22 cellular contexts compared by ENCODE assay signal in genomic region chr9:75904364-75904763, GRCh38.
"Had no signal": no experiment of that assay in that cellular context is flagged by ENCODE, and none has a peak within 500 bp of the region (broad histone marks: within the 10 kb centered on the region; RNA-seq: fewer than 3 reads in every experiment).

No MANE protein-coding gene starts in this region.

- H3K27ac Mint-ChIP-seq: activated CD4-positive, alpha-beta memory T cell treated with anti-CD3 and anti-CD28 coated beads, Interleukin-2, amount 10 ng/mL, durations not matched to agents 7 days and 5 days; activated CD4-positive, alpha-beta T cell treated with anti-CD3 and anti-CD28 coated beads, Interleukin-2, amount 10 ng/mL, durations not matched to agents 24 days and 14 days; activated CD8-positive, alpha-beta memory T cell treated with anti-CD3 and anti-CD28 coated beads, Interleukin-2, amount 10 ng/mL, durations not matched to agents 7 days and 5 days; activated naive CD4-positive, alpha-beta T cell treated with anti-CD3 and anti-CD28 coated beads for 36 hours; activated naive CD8-positive, alpha-beta T cell treated with anti-CD3 and anti-CD28 coated beads for 36 hours; dendritic cell treated with granulocyte-macrophage colony-stimulating factor and Interleukin-4, amounts not matched to agents 40 ng/mL and 50 ng/mL, for 4 days; natural killer cell treated with Interleukin-12 subunit alpha and Interleukin-12 subunit beta and Interleukin-15 and Interleukin-18, amount 100 ng/mL, for 72 hours; T-helper 17 cell had no signal

- H3K36me3 Mint-ChIP-seq: activated CD8-positive, alpha-beta memory T cell treated with anti-CD3 and anti-CD28 coated beads, Interleukin-2, amount 10 ng/mL, durations not matched to agents 7 days and 5 days; natural killer cell treated with Interleukin-12 subunit alpha and Interleukin-12 subunit beta and Interleukin-15 and Interleukin-18, amount 100 ng/mL, for 72 hours had no signal

- H3K27ac ChIP-seq: left lung, lower lobe of right lung, right atrium auricular region, spleen, suprapubic skin, tibial artery had no signal

- H3K4me3 Mint-ChIP-seq: activated CD4-positive, alpha-beta memory T cell treated with anti-CD3 and anti-CD28 coated beads, Interleukin-2, amount 10 ng/mL, durations not matched to agents 7 days and 5 days; activated CD4-positive, alpha-beta T cell treated with anti-CD3 and anti-CD28 coated beads, Interleukin-2, amount 10 ng/mL, durations not matched to agents 24 days and 14 days; activated CD8-positive, alpha-beta memory T cell treated with anti-CD3 and anti-CD28 coated beads, Interleukin-2, amount 10 ng/mL, durations not matched to agents 7 days and 5 days; activated naive CD4-positive, alpha-beta T cell treated with anti-CD3 and anti-CD28 coated beads for 36 hours; activated naive CD8-positive, alpha-beta T cell treated with anti-CD3 and anti-CD28 coated beads for 36 hours; central memory CD8-positive, alpha-beta T cell; dendritic cell treated with granulocyte-macrophage colony-stimulating factor and Interleukin-4, amounts not matched to agents 40 ng/mL and 50 ng/mL, for 4 days; natural killer cell treated with Interleukin-12 subunit alpha and Interleukin-12 subunit beta and Interleukin-15 and Interleukin-18, amount 100 ng/mL, for 72 hours; T-helper 17 cell had no signal

- H3K9me3 ChIP-seq: left lung, lower lobe of right lung, right atrium auricular region, spleen, suprapubic skin, tibial artery had no signal

- DNase-seq: activated CD4-positive, alpha-beta memory T cell treated with anti-CD3 and anti-CD28 coated beads, Interleukin-2, amount 10 ng/mL, durations not matched to agents 7 days and 5 days; activated CD4-positive, alpha-beta T cell treated with anti-CD3 and anti-CD28 coated beads, Interleukin-2, amount 10 ng/mL, durations not matched to agents 24 days and 14 days; activated CD4-positive, CD25-positive, alpha-beta regulatory T cell treated with anti-CD3 and anti-CD28 coated beads, Interleukin-2, amount 50 U/mL, for 72 hours; activated CD8-positive, alpha-beta memory T cell treated with anti-CD3 and anti-CD28 coated beads, Interleukin-2, amount 10 ng/mL, durations not matched to agents 7 days and 5 days; activated effector memory CD4-positive, alpha-beta T cell treated with anti-CD3 and anti-CD28 coated beads, Interleukin-2, amount 50 U/mL, for 16 hours; activated naive CD8-positive, alpha-beta T cell treated with anti-CD3 and anti-CD28 coated beads for 36 hours; effector CD8-positive, alpha-beta T cell; erythroblast; left lung; lower lobe of right lung; mesenchymal stem cell; spleen; stimulated activated naive CD4-positive, alpha-beta T cell; SW 1271; T-helper 17 cell had no signal

- H3K4me1 ChIP-seq: left lung, lower lobe of right lung, right atrium auricular region, spleen, suprapubic skin had no signal

- H3K4me1 Mint-ChIP-seq: activated CD4-positive, alpha-beta memory T cell treated with anti-CD3 and anti-CD28 coated beads, Interleukin-2, amount 10 ng/mL, durations not matched to agents 7 days and 5 days; activated CD4-positive, alpha-beta T cell treated with anti-CD3 and anti-CD28 coated beads, Interleukin-2, amount 10 ng/mL, durations not matched to agents 24 days and 14 days; activated CD8-positive, alpha-beta memory T cell treated with anti-CD3 and anti-CD28 coated beads, Interleukin-2, amount 10 ng/mL, durations not matched to agents 7 days and 5 days; central memory CD8-positive, alpha-beta T cell had no signal

- H3K4me3 ChIP-seq: left lung, lower lobe of right lung, right atrium auricular region, spleen, suprapubic skin, tibial artery had no signal

- ATAC-seq: activated CD8-positive, alpha-beta memory T cell treated with anti-CD3 and anti-CD28 coated beads, Interleukin-2, amount 10 ng/mL, durations not matched to agents 7 days and 5 days; left lung; lower lobe of right lung; natural killer cell treated with Interleukin-12 subunit alpha and Interleukin-12 subunit beta and Interleukin-15 and Interleukin-18, amount 100 ng/mL, for 72 hours; T-helper 17 cell had no signal

- H3K27me3 Mint-ChIP-seq: activated CD4-positive, alpha-beta memory T cell treated with anti-CD3 and anti-CD28 coated beads, Interleukin-2, amount 10 ng/mL, durations not matched to agents 7 days and 5 days; activated CD4-positive, alpha-beta T cell treated with anti-CD3 and anti-CD28 coated beads, Interleukin-2, amount 10 ng/mL, durations not matched to agents 24 days and 14 days; activated CD8-positive, alpha-beta memory T cell treated with anti-CD3 and anti-CD28 coated beads, Interleukin-2, amount 10 ng/mL, durations not matched to agents 7 days and 5 days; activated naive CD8-positive, alpha-beta T cell treated with anti-CD3 and anti-CD28 coated beads for 36 hours; central memory CD8-positive, alpha-beta T cell; dendritic cell treated with granulocyte-macrophage colony-stimulating factor and Interleukin-4, amounts not matched to agents 40 ng/mL and 50 ng/mL, for 4 days; T-helper 17 cell had no signal

- H3K9me3 Mint-ChIP-seq: activated CD4-positive, alpha-beta memory T cell treated with anti-CD3 and anti-CD28 coated beads, Interleukin-2, amount 10 ng/mL, durations not matched to agents 7 days and 5 days; dendritic cell treated with granulocyte-macrophage colony-stimulating factor and Interleukin-4, amounts not matched to agents 40 ng/mL and 50 ng/mL, for 4 days had no signal

- H3K36me3 ChIP-seq: left lung, lower lobe of right lung, right atrium auricular region, spleen, suprapubic skin, tibial artery had no signal

- H3K27me3 ChIP-seq: left lung, right atrium auricular region, spleen, suprapubic skin, tibial artery had no signal
